Comparison of ENCODE assay signal across 21 cellular contexts in the genomic region with DNA sequence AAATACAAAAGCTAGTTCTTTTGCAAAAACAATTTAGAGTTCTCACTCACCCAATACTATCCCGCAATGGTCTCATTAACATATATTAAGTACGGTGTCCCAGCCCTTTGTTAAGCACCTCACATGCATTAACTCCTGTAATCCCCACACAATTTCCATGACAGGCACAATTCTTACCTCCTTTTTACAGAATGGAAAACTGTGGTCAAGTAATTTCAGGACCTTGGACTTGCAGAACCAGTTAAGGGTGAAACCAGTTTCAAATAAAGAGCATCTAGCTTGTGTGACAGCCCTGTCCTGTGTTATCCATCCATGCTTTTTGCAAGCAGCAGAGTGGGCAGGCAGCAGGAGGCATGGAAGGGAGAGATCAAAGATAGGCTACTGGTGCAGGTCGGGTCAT.
"Had no signal": no experiment of that assay in that cellular context is flagged by ENCODE, and none has a peak within 500 bp of the region (broad histone marks: within the 10 kb centered on the region; RNA-seq: fewer than 3 reads in every experiment).

No MANE protein-coding gene starts in this region.

- H3K27me3 ChIP-seq: ascending aorta, brain microvascular endothelial cell, esophagus muscularis mucosa, left lung, upper lobe of right lung had no signal

- H3K27ac Mint-ChIP-seq: activated naive CD4-positive, alpha-beta T cell treated with anti-CD3 and anti-CD28 coated beads, Interleukin-2, amount 50 U/mL, for 72 hours; activated T-helper 17 cell treated with anti-CD3 and anti-CD28 coated beads, Interleukin-2, amount 50 U/mL, for 72 hours; immature natural killer cell; mesothelial cell of epicardium; natural killer cell; progenitor cell of endocrine pancreas had no signal

- ATAC-seq: activated naive CD4-positive, alpha-beta T cell treated with anti-CD3 and anti-CD28 coated beads, Interleukin-2, amount 50 U/mL, for 72 hours; activated T-helper 17 cell treated with anti-CD3 and anti-CD28 coated beads, Interleukin-2, amount 50 U/mL, for 72 hours; left lung; natural killer cell; upper lobe of right lung had no signal

- FAIRE-seq: frontal cortex had no signal

- H3K27ac ChIP-seq: ascending aorta, brain microvascular endothelial cell, esophagus muscularis mucosa, hepatocyte, left lung, upper lobe of right lung had no signal

- DNase-seq: activated T-cell treated with anti-CD3 and anti-CD28 coated beads, Interleukin-2, amount 50 U/mL, for 1 hour; brain microvascular endothelial cell; central memory CD4-positive, alpha-beta T cell; effector memory CD4-positive, alpha-beta T cell; glutamatergic neuron; immature natural killer cell; kidney glomerular epithelial cell; left lung; natural killer cell; stimulated activated CD4-positive, alpha-beta T cell treated with anti-CD3 and anti-CD28 coated beads, Interleukin-4, amount 100 ng/mL, for 24 hours; stimulated activated naive CD4-positive, alpha-beta T cell treated with Interleukin-2 at 50 U/mL for 16 hours; T-helper 1 cell; upper lobe of right lung had no signal

- H3K36me3 Mint-ChIP-seq: mesothelial cell of epicardium, natural killer cell had no signal

- H3K36me3 ChIP-seq: ascending aorta, brain microvascular endothelial cell, esophagus muscularis mucosa, left lung, upper lobe of right lung had no signal

- H3K4me3 ChIP-seq: ascending aorta, esophagus muscularis mucosa, hepatocyte, left lung, upper lobe of right lung had no signal

- H3K4me1 Mint-ChIP-seq: activated T-helper 17 cell treated with anti-CD3 and anti-CD28 coated beads, Interleukin-2, amount 50 U/mL, for 72 hours; immature natural killer cell; mesothelial cell of epicardium; natural killer cell had no signal

- H3K9me3 ChIP-seq: ascending aorta, upper lobe of right lung had no signal

- H3K27me3 Mint-ChIP-seq: progenitor cell of endocrine pancreas had no signal

- H3K4me1 ChIP-seq: ascending aorta, esophagus muscularis mucosa, left lung, upper lobe of right lung had no signal

- H3K4me3 Mint-ChIP-seq: activated T-helper 17 cell treated with anti-CD3 and anti-CD28 coated beads, Interleukin-2, amount 50 U/mL, for 72 hours; immature natural killer cell; mesothelial cell of epicardium; natural killer cell had no signal
